In genomic region chr18:1017679-1018078, GRCh38 we compare ENCODE assay signal across 31 cellular contexts.
DNase-seq lines count a peak whose midpoint lies in the region; ATAC-seq and TF ChIP-seq lines count a peak whose summit lies in the region.
"Had no signal": no experiment of that assay in that cellular context is flagged by ENCODE, and none has a peak within 500 bp of the region (broad histone marks: within the 10 kb centered on the region; RNA-seq: fewer than 3 reads in every experiment).

No MANE protein-coding gene starts in this region.

- intact Hi-C loops in prostate gland (cut with DNase I), result no loop called here

- H3K4me3 Mint-ChIP-seq in GM23338, result no peak overlapping the region
- no peak overlapping the region for H3K4me3 Mint-ChIP-seq in WTC11
- H3K4me3 Mint-ChIP-seq: activated CD4-positive, alpha-beta T cell treated with anti-CD3 and anti-CD28 coated beads, Interleukin-2, amount 10 ng/mL, durations not matched to agents 7 days and 5 days; activated naive CD8-positive, alpha-beta T cell treated with anti-CD3 and anti-CD28 coated beads, Interleukin-2, amount 10 ng/mL, durations not matched to agents 7 days and 5 days; activated T-cell treated with anti-CD3 and anti-CD28 coated beads, Interleukin-2, amount 50 U/mL, for 24 hours; CD4-positive, alpha-beta T cell; immature natural killer cell; memory B cell had no signal

- H3K36me3 Mint-ChIP-seq in GM23338 (ENCODE audit: low read depth) (no peaks in the 10 kb centered on the region; the same call in 2 of the 3 replicates), WTC11 (no peaks in the 10 kb centered on the region)
- H3K36me3 Mint-ChIP-seq: activated naive CD8-positive, alpha-beta T cell treated with anti-CD3 and anti-CD28 coated beads, Interleukin-2, amount 10 ng/mL, durations not matched to agents 7 days and 5 days; immature natural killer cell; memory B cell had no signal

- H4K20me1 ChIP-seq in GM23338 (replicated peaks; ENCODE audit: insufficient read depth), result no peaks in the 10 kb centered on the region

- POLR2A ChIA-PET in WTC11 (lab: Charles Lee), result no interaction called here

- no peaks in the 10 kb centered on the region for H3F3A ChIP-seq in GM23338 (replicated peaks; ENCODE audit: low read depth)

- no peaks in the 10 kb centered on the region for H3K79me2 ChIP-seq in GM23338 (replicated peaks; ENCODE audit: insufficient read depth)

- H3K27me3 ChIP-seq in GM23338 (ENCODE audit: insufficient read depth), result peaks cover 24% of the 10 kb centered on the region; the same call in 1 of the 2 replicates
- no peaks in the 10 kb centered on the region for H3K27me3 ChIP-seq in prostate gland (replicated peaks; ENCODE audit: insufficient read depth)
- H3K27me3 ChIP-seq: ascending aorta, gastrocnemius medialis, tibial artery had no signal

- CTCF ChIA-PET in WTC11 (lab: Charles Lee), result interaction anchor here (0.7 to 1.4 kb wide), 2 partner anchors 45 to 56 kb away, joined by 4 to 5 read pairs; no protein-coding TSS in a partner anchor

- DNase-seq in GM23338 (ENCODE audit: low spot score) (peak; percentile 45), NCI-H446 treated with DMSO at 0.1 percent for 48 hours (lab: John Stamatoyannopoulos, UW) (peak; percentile 33), WTC11 (ENCODE audit: low spot score) (no peak), prostate gland (ENCODE audit: low spot score) (no peak), GM13976 (ENCODE audit: low spot score) (no peak), dermis blood vessel endothelial cell (no peak)
- DNase-seq: activated CD4-positive, alpha-beta T cell treated with anti-CD3 and anti-CD28 coated beads, Interleukin-2, amount 10 ng/mL, durations not matched to agents 7 days and 5 days; activated gamma-delta T cell; activated naive CD8-positive, alpha-beta T cell treated with anti-CD3 and anti-CD28 coated beads, Interleukin-2, amount 10 ng/mL, durations not matched to agents 7 days and 5 days; activated T-cell treated with anti-CD3 and anti-CD28 coated beads, Interleukin-2, amount 50 U/mL, for 24 hours; CD4-positive, alpha-beta T cell; central memory CD4-positive, alpha-beta T cell; gastrocnemius medialis; hippocampal formation; immature natural killer cell; left colon; MV-4-11; NCI-H187; nucleus accumbens; PC-3; Right ventricle myocardium superior; stimulated activated CD4-positive, alpha-beta T cell treated with anti-CD3 and anti-CD28 coated beads, Interleukin-1b, Interleukin-23, amount 100 ng/mL, for 48 hours; T1000; tibial artery had no signal

- no peak for TF ChIP-seq POLR2A in prostate gland (IDR thresholded peaks at IDR 0.05)

- in situ Hi-C loops in GM13976 (cut with MboI; ENCODE audit: low sequenced_read_pairs, unreplicated experiment), result no loop called here

- H3K4me1 Mint-ChIP-seq in GM23338, result peaks cover 42% of the 10 kb centered on the region
- peaks cover 58% of the 10 kb centered on the region for H3K4me1 Mint-ChIP-seq in WTC11
- H3K4me1 Mint-ChIP-seq: activated CD4-positive, alpha-beta T cell treated with anti-CD3 and anti-CD28 coated beads, Interleukin-2, amount 10 ng/mL, durations not matched to agents 7 days and 5 days; activated naive CD8-positive, alpha-beta T cell treated with anti-CD3 and anti-CD28 coated beads, Interleukin-2, amount 10 ng/mL, durations not matched to agents 7 days and 5 days; immature natural killer cell; memory B cell had no signal

- H3K9me3 Mint-ChIP-seq in GM23338 (no peaks in the 10 kb centered on the region), WTC11 (no peaks in the 10 kb centered on the region)
- H3K9me3 Mint-ChIP-seq: activated CD4-positive, alpha-beta T cell treated with anti-CD3 and anti-CD28 coated beads, Interleukin-2, amount 10 ng/mL, durations not matched to agents 7 days and 5 days; activated naive CD8-positive, alpha-beta T cell treated with anti-CD3 and anti-CD28 coated beads, Interleukin-2, amount 10 ng/mL, durations not matched to agents 7 days and 5 days; activated T-cell treated with anti-CD3 and anti-CD28 coated beads, Interleukin-2, amount 50 U/mL, for 24 hours; CD4-positive, alpha-beta T cell; immature natural killer cell had no signal

- no peaks in the 10 kb centered on the region for H3K36me3 ChIP-seq in GM23338 (ENCODE audit: insufficient read depth)
- no peaks in the 10 kb centered on the region for H3K36me3 ChIP-seq in mesodermal cell (ENCODE audit: control insufficient read depth, insufficient read depth, low read length)
- no peaks in the 10 kb centered on the region for H3K36me3 ChIP-seq in prostate gland
- H3K36me3 ChIP-seq: ascending aorta, gastrocnemius medialis, tibial artery had no signal

- no CpG with 5 or more reads among the region's 5 CpGs for WGBS in mesodermal cell (ENCODE audit: insufficient coverage in 2 of 2), 2 experiments
- WGBS in prostate gland, result 47% methylated on average over 5 of the region's 5 CpGs

- TF ChIP-seq CTCF in GM23338 (conservative IDR thresholded peaks at IDR 0.05; ENCODE audit: low read depth in 2 of 2), result no peak
- TF ChIP-seq CTCF in WTC11 (IDR thresholded peaks at IDR 0.05), result no peak
- TF ChIP-seq CTCF in prostate gland (IDR thresholded peaks at IDR 0.05), result no peak
- no peak for TF ChIP-seq CTCF in GM13976 (IDR thresholded peaks at IDR 0.05; ENCODE audit: borderline replicate concordance, control extremely low read depth, extremely low read depth, insufficient read depth, missing control alignments)

- no peaks in the 10 kb centered on the region for H3K9me2 ChIP-seq in GM23338 (ENCODE audit: insufficient read depth)

- peak overlapping the region; percentile 65 for H3K4me2 ChIP-seq in GM23338

- H3K27me3 Mint-ChIP-seq in GM23338 (ENCODE audit: insufficient read depth, low read depth, poor library complexity), result no peaks in the 10 kb centered on the region
- H3K27me3 Mint-ChIP-seq in WTC11 (ENCODE audit: low read depth), result peaks cover 29% of the 10 kb centered on the region
- H3K27me3 Mint-ChIP-seq: activated naive CD8-positive, alpha-beta T cell treated with anti-CD3 and anti-CD28 coated beads, Interleukin-2, amount 10 ng/mL, durations not matched to agents 7 days and 5 days; activated T-cell treated with anti-CD3 and anti-CD28 coated beads, Interleukin-2, amount 50 U/mL, for 24 hours; memory B cell had no signal

- ATAC-seq in GM23338 (peak; percentile 57), WTC11 (0 out of 2 replicates have a peak, but pooled peaks have one; percentile 29), HG03520 (IDR thresholded peaks at IDR 0.05; ENCODE audit: unreplicated experiment) (no peak)
- ATAC-seq: gastrocnemius medialis, HepG2, left colon, PC-3 had no signal

- H3K4me3 ChIP-seq in GM23338, result no peak overlapping the region
- H3K4me3 ChIP-seq in mesodermal cell (ENCODE audit: extremely low read depth, insufficient read depth, low read length, poor library complexity, severe bottlenecking), result no peak overlapping the region
- no peak overlapping the region for H3K4me3 ChIP-seq in prostate gland
- H3K4me3 ChIP-seq: ascending aorta, gastrocnemius medialis, skin epidermis, tibial artery had no signal

- H3K27ac Mint-ChIP-seq in GM23338, result no peak overlapping the region
- H3K27ac Mint-ChIP-seq in WTC11, result no peak overlapping the region
- H3K27ac Mint-ChIP-seq: activated CD4-positive, alpha-beta T cell treated with anti-CD3 and anti-CD28 coated beads, Interleukin-2, amount 10 ng/mL, durations not matched to agents 7 days and 5 days; activated naive CD8-positive, alpha-beta T cell treated with anti-CD3 and anti-CD28 coated beads, Interleukin-2, amount 10 ng/mL, durations not matched to agents 7 days and 5 days; activated T-cell treated with anti-CD3 and anti-CD28 coated beads, Interleukin-2, amount 50 U/mL, for 24 hours; CD4-positive, alpha-beta T cell; immature natural killer cell; memory B cell had no signal

- H3K9me3 ChIP-seq in mesodermal cell (ENCODE audit: control insufficient read depth, low read length), result no peaks in the 10 kb centered on the region
- H3K9me3 ChIP-seq in prostate gland, result no peaks in the 10 kb centered on the region
- H3K9me3 ChIP-seq: ascending aorta, gastrocnemius medialis, tibial artery had no signal

- H3K27ac ChIP-seq in GM23338 (ENCODE audit: low read depth) (no peak overlapping the region), mesodermal cell (ENCODE audit: low read depth, low read length, severe bottlenecking) (peak overlapping the region; percentile 63), prostate gland (no peak overlapping the region)
- H3K27ac ChIP-seq: ascending aorta, gastrocnemius medialis, HL-60, skin epidermis, tibial artery had no signal

- H3K4me1 ChIP-seq in GM23338 (ENCODE audit: insufficient read depth) (peaks cover 53% of the 10 kb centered on the region), mesodermal cell (ENCODE audit: control insufficient read depth, insufficient read depth, low read length, poor library complexity, severe bottlenecking) (peaks cover 41% of the 10 kb centered on the region), prostate gland (replicated peaks) (no peaks in the 10 kb centered on the region)
- H3K4me1 ChIP-seq: gastrocnemius medialis had no signal

- no peak overlapping the region for H2AFZ ChIP-seq in GM23338

TF ChIP-seq in GM23338, 12 proteins besides CTCF, POLR2A, EP300 and RAD21:
- TF ChIP-seq JUNB (IDR thresholded peaks at IDR 0.05; ENCODE audit: unreplicated experiment) (no peak), POLR2AphosphoS5 (IDR thresholded peaks at IDR 0.05; ENCODE audit: low read depth) (peak; percentile 45)

TF ChIP-seq in WTC11, 78 proteins besides CTCF, POLR2A, EP300 and RAD21 (continues in another document):
- TF ChIP-seq SMAD4 (CRISPR knock-in tag; IDR thresholded peaks at IDR 0.05), result no peak
- no peak for TF ChIP-seq ATF1 (CRISPR knock-in tag; IDR thresholded peaks at IDR 0.05)
- no peak for TF ChIP-seq ATF3 (CRISPR knock-in tag; conservative IDR thresholded peaks at IDR 0.05)
- no peak for TF ChIP-seq MLX (CRISPR knock-in tag; IDR thresholded peaks at IDR 0.05)

Comparison
In these comparisons a context has a peak if more than half of its experiments do, and no peak if none do; other contexts are left out.
1. DNase-seq: peak in GM23338 (single experiment) and NCI-H446 treated with DMSO at 0.1 percent for 48 hours (single experiment); none in WTC11 (single experiment), prostate gland (single experiment), GM13976 (single experiment) and dermis blood vessel endothelial cell (single experiment).